In the genomic region with DNA sequence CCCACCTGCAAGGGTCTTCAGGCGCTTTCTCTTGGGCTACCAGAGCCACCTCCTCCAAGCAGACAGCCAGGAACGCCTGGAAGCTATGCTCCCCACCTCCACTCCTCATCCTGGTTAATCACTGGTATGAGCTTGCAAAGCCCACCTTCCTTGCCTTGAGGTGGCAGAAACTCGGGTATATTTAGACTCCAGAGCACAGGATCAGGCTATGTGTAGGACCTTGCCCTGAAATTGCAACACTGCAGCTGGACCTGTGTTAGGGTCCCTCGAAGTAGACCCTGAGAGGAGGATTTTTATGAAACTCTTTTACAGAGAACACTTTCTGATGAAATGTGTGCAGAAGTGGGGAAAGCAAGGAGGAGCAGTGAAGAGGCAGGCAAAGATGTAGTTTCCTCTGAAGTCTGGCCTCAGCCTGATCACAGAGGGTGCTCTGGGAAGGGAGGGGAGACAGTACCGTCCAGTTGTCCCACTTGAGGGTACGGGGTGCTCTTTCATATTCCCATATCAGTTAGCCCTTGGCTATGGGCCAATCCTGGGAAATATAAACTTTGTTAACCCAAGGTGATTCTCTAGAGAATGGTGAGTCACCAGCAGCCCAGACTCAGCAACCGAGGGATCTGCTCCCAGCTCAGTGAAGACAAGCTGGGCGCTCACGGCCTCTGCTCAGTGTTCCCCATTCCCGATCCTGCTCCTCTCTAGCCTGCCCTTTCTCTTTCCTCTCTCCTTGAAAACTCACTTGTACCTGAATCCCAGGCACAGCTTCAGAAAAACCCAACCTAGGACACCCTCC, we compare ENCODE assay signal across 21 cellular contexts.
A peak's percentile ranks its signal among the peaks of the same experiment; 100 is the strongest.
DNase-seq lines count a peak whose midpoint lies in the region; ATAC-seq and TF ChIP-seq lines count a peak whose summit lies in the region.
"Had no signal": no experiment of that assay in that cellular context is flagged by ENCODE, and none has a peak within 500 bp of the region (broad histone marks: within the 10 kb centered on the region; RNA-seq: fewer than 3 reads in every experiment).

No MANE protein-coding gene starts in this region.

- intact Hi-C loops in sigmoid colon (cut with DNase I) = no loop called here
- intact Hi-C loops in esophagus squamous epithelium (cut with DNase I) = no loop called here

- no peaks in the 10 kb centered on the region for H3K9me2 ChIP-seq in hepatocyte (replicated peaks; ENCODE audit: insufficient read depth)

- H2AFZ ChIP-seq in hepatocyte = no peak overlapping the region

- no peak for TF ChIP-seq CTCF in RWPE2 (IDR thresholded peaks at IDR 0.05; ENCODE audit: poor library complexity, severe bottlenecking)
- no peak for TF ChIP-seq CTCF in hepatocyte (IDR thresholded peaks at IDR 0.05; ENCODE audit: poor library complexity)
- no peak for TF ChIP-seq CTCF in sigmoid colon (IDR thresholded peaks at IDR 0.05)
- TF ChIP-seq CTCF in esophagus squamous epithelium (IDR thresholded peaks at IDR 0.05) = no peak

- H3K79me2 ChIP-seq in hepatocyte = no peaks in the 10 kb centered on the region

- H3K4me1 ChIP-seq in RWPE2 (ENCODE audit: insufficient read depth, poor library complexity, severe bottlenecking) = no peaks in the 10 kb centered on the region
- no peaks in the 10 kb centered on the region for H3K4me1 ChIP-seq in hepatocyte (ENCODE audit: insufficient read depth)
- H3K4me1 ChIP-seq in sigmoid colon = no peaks in the 10 kb centered on the region
- H3K4me1 ChIP-seq in esophagus squamous epithelium = no peaks in the 10 kb centered on the region

- H3K4me2 ChIP-seq in hepatocyte = no peak overlapping the region

- 69% methylated on average over 10 of the region's 10 CpGs for WGBS in hepatocyte (ENCODE audit: low lambda C conversion rate, missing lambda C conversion rate)
- WGBS in sigmoid colon, 2 donors = 62 to 74% methylated on average over 10 of the region's 10 CpGs
- 56 to 62% methylated on average over 10 of the region's 10 CpGs for WGBS in esophagus squamous epithelium, 2 donors

- no peaks in the 10 kb centered on the region for H3K36me3 ChIP-seq in RWPE2 (ENCODE audit: low read depth)
- no peaks in the 10 kb centered on the region for H3K36me3 ChIP-seq in hepatocyte (replicated peaks; ENCODE audit: insufficient read depth, low read depth)
- H3K36me3 ChIP-seq in sigmoid colon = no peaks in the 10 kb centered on the region
- no peaks in the 10 kb centered on the region for H3K36me3 ChIP-seq in esophagus squamous epithelium

- H4K20me1 ChIP-seq in hepatocyte (ENCODE audit: insufficient read depth, poor library complexity, severe bottlenecking) = no peaks in the 10 kb centered on the region

- H3K9me3 ChIP-seq in RWPE2 (ENCODE audit: severe bottlenecking) = no peaks in the 10 kb centered on the region
- H3K9me3 ChIP-seq in hepatocyte (ENCODE audit: low read depth) = no peaks in the 10 kb centered on the region
- H3K9me3 ChIP-seq in sigmoid colon = no peaks in the 10 kb centered on the region
- H3K9me3 ChIP-seq in esophagus squamous epithelium = no peaks in the 10 kb centered on the region

- H3K27ac ChIP-seq in RWPE2 (ENCODE audit: poor library complexity, severe bottlenecking) = no peak overlapping the region
- no peak overlapping the region for H3K27ac ChIP-seq in hepatocyte
- H3K27ac ChIP-seq in sigmoid colon = no peak overlapping the region
- H3K27ac ChIP-seq in esophagus squamous epithelium = no peak overlapping the region
- H3K27ac ChIP-seq: RWPE1 had no signal

- ATAC-seq in RWPE2 (ENCODE audit: low read depth) = peak; percentile 54
- ATAC-seq: K562, PC-3 had no signal

- TF ChIP-seq EP300 in sigmoid colon (IDR thresholded peaks at IDR 0.05) = no peak

- no peak overlapping the region for H3K4me3 ChIP-seq in RWPE2 (ENCODE audit: severe bottlenecking)
- H3K4me3 ChIP-seq in hepatocyte = no peak overlapping the region
- no peak overlapping the region for H3K4me3 ChIP-seq in sigmoid colon
- H3K4me3 ChIP-seq in esophagus squamous epithelium = no peak overlapping the region
- H3K4me3 ChIP-seq: K562 had no signal

- TF ChIP-seq POLR2A in sigmoid colon (IDR thresholded peaks at IDR 0.05) (no peak), esophagus squamous epithelium (IDR thresholded peaks at IDR 0.05) (no peak)

- DNase-seq in Daoy (ENCODE audit: low read depth) (peak; percentile 10), RWPE2 (ENCODE audit: low spot score) (no peak), hepatocyte (ENCODE audit: low spot score) (peak; percentile 34), sigmoid colon (peak; percentile 10), esophagus squamous epithelium (lab: John Stamatoyannopoulos, UW) (no peak), NCI-H2196 (lab: John Stamatoyannopoulos, UW; ENCODE audit: unreplicated experiment) (no peak), NCI-H774 (lab: John Stamatoyannopoulos, UW) (no peak)
- DNase-seq: ACHN; C1 segment of cervical spinal cord; CD8-positive, alpha-beta memory T cell; DMS 273 treated with DMSO at 0.1 percent for 48 hours; DND-41; H9; MV-4-11; NCI-H1694 treated with DMSO at 0.1 percent for 48 hours; NCI-H2107; NCI-H2227 treated with DMSO at 0.1 percent for 48 hours; NCI-H524; PC-3 had no signal

- no peaks in the 10 kb centered on the region for H3K27me3 ChIP-seq in RWPE2 (ENCODE audit: insufficient read depth, poor library complexity, severe bottlenecking)
- no peaks in the 10 kb centered on the region for H3K27me3 ChIP-seq in hepatocyte
- H3K27me3 ChIP-seq in sigmoid colon = no peaks in the 10 kb centered on the region
- H3K27me3 ChIP-seq in esophagus squamous epithelium = peaks cover 0 to 5% (median 0%) of the 10 kb centered on the region in 4 donors

Comparison
In these comparisons a context has a peak if more than half of its experiments do, and no peak if none do; other contexts are left out.
1. DNase-seq: peak in Daoy (single experiment), hepatocyte (single experiment) and sigmoid colon (single experiment); none in RWPE2 (single experiment), esophagus squamous epithelium (single experiment), NCI-H2196 (single experiment) and NCI-H774 (single experiment).